ENCODE assay signal across 17 cellular contexts in genomic region chr3:197229178-197229577, GRCh38.
A peak's percentile ranks its signal among the peaks of the same experiment; 100 is the strongest.
DNase-seq lines count a peak whose midpoint lies in the region; ATAC-seq and TF ChIP-seq lines count a peak whose summit lies in the region.
"Had no signal": no experiment of that assay in that cellular context is flagged by ENCODE, and none has a peak within 500 bp of the region (broad histone marks: within the 10 kb centered on the region; RNA-seq: fewer than 3 reads in every experiment).

No MANE protein-coding gene starts in this region.

- H3K9me3 ChIP-seq in HEK293 (ENCODE audit: control insufficient read depth, insufficient read depth, low read depth, low read length) (no peaks in the 10 kb centered on the region), left lung (no peaks in the 10 kb centered on the region)
- H3K9me3 ChIP-seq: Caco-2 had no signal

- ATAC-seq in left lung, result peak; percentile 23
- ATAC-seq: CD8-positive, alpha-beta T cell had no signal

- TF ChIP-seq CTCF in HEK293 (tag by site-specific recombination; IDR thresholded peaks at IDR 0.05) (no peak), VCaP (conservative IDR thresholded peaks at IDR 0.05) (no peak), left lung (IDR thresholded peaks at IDR 0.05) (no peak)

- DNase-seq in left lung, result no peak
- DNase-seq in H4 (ENCODE audit: low spot score), result no peak
- DNase-seq in activated naive CD4-positive, alpha-beta T cell treated with Interleukin-2 at 50 U/mL for 16 hours, result no peak
- DNase-seq in NCI-H748 treated with DMSO at 0.1 percent for 48 hours (lab: John Stamatoyannopoulos, UW), result no peak
- DNase-seq: Caco-2; CD4-positive, CD25-positive, alpha-beta regulatory T cell; CD8-positive, alpha-beta T cell; DMS153; DND-41; GOT3; H7; HCEC 1CT; HFFc6 had no signal

- H3K27me3 ChIP-seq in left lung, result no peaks in the 10 kb centered on the region
- H3K27me3 ChIP-seq: BLaER1 had no signal

- CTCF ChIA-PET in HEK293 (lab: Yijun Ruan, JAX), result no interaction called here

- H3K4me1 ChIP-seq in HEK293 (ENCODE audit: control insufficient read depth, insufficient read depth, low read length) (no peaks in the 10 kb centered on the region; the same call in 1 of the 2 replicates), left lung (peaks cover 0 to 16% of the 10 kb centered on the region in 2 donors)

- intact Hi-C loops in left lung (cut with DNase I), result no loop called here

- no peak overlapping the region for H3K4me3 ChIP-seq in HEK293 (ENCODE audit: low read depth, low read length)
- H3K4me3 ChIP-seq in left lung, result no peak overlapping the region
- H3K4me3 ChIP-seq: BLaER1 had no signal

- POLR2A ChIA-PET in HEK293 (lab: Yijun Ruan, JAX), result no interaction called here

- H3K27ac ChIP-seq in HEK293 (ENCODE audit: extremely low read depth, low read depth, low read length) (no peak overlapping the region), VCaP (peak overlapping the region; percentile 54), left lung (no peak overlapping the region)
- H3K27ac ChIP-seq: BLaER1, C4-2B had no signal

- no peaks in the 10 kb centered on the region for H3K36me3 ChIP-seq in HEK293 (ENCODE audit: control insufficient read depth in 2 of 2, insufficient read depth in 1 of 2, low read length in 2 of 2)
- no peaks in the 10 kb centered on the region for H3K36me3 ChIP-seq in left lung

TF ChIP-seq in HEK293, 187 proteins besides CTCF, POLR2A, EP300 and RAD21:
- TF ChIP-seq ZSCAN16 (tag by site-specific recombination; IDR thresholded peaks at IDR 0.05) (no peak), SETDB1 (IDR thresholded peaks at IDR 0.05; ENCODE audit: insufficient read length, low read length) (no peak), ZNF362 (tag by site-specific recombination; IDR thresholded peaks at IDR 0.05) (peak; percentile 76; the same call in 1 of the 2 replicates), ZNF354C (tag by site-specific recombination; IDR thresholded peaks at IDR 0.05; ENCODE audit: borderline replicate concordance, low read depth) (no peak), HOXC10 (CRISPR knock-in tag; IDR thresholded peaks at IDR 0.05) (no peak), ZBTB6 (tag by site-specific recombination; IDR thresholded peaks at IDR 0.05) (peak; percentile 82; the same call in 1 of the 2 replicates)
